10 cellular contexts compared by ENCODE assay signal in the genomic region with DNA sequence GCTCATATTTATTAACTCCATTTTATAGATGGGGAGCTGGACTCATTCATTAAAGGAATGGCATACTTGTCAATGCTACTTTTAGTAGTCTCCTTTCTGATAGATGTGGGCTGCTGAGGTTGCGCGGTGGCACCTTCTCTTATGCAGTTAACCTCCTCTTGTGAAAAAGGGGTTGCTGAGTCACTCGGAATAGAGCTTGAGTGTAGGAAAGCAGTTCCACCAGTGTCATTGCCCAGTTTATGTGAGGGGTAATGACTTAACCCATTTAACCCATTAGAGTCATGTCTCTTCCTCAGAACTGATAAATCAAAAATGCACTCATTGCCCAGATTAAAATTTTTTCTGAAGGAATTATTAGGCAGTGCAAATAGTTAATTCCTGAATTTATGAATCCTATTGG. TPM values are rescaled to one million over a fixed set of nuclear protein-coding genes. Genes with fewer than 3 reads are reported as not detected.
DNase-seq lines count a peak whose midpoint lies in the region; ATAC-seq and TF ChIP-seq lines count a peak whose summit lies in the region.
"Had no signal": no experiment of that assay in that cellular context is flagged by ENCODE, and none has a peak within 500 bp of the region (broad histone marks: within the 10 kb centered on the region; RNA-seq: fewer than 3 reads in every experiment).

No MANE protein-coding gene starts in this region.

- intact Hi-C loops in lower leg skin (cut with DNase I; ENCODE audit: low total_unique reads) = no loop called here

- H3K4me3 ChIP-seq in GM23338 = peak overlapping the region; percentile 12; the same call in 1 of the 2 replicates
- H3K4me3 ChIP-seq in lower leg skin (ENCODE audit: low read depth, poor library complexity, severe bottlenecking) = no peak overlapping the region
- H3K4me3 ChIP-seq: cardiac muscle cell had no signal

- peaks cover 21% of the 10 kb centered on the region for H4K20me1 ChIP-seq in GM23338 (replicated peaks; ENCODE audit: insufficient read depth)

- H2AFZ ChIP-seq in GM23338 = no peak overlapping the region

- no peak overlapping the region for H3K27ac Mint-ChIP-seq in GM23338

- no peaks in the 10 kb centered on the region for H3K36me3 ChIP-seq in GM23338 (ENCODE audit: insufficient read depth)
- H3K36me3 ChIP-seq: cardiac muscle cell had no signal

- peaks cover 20% of the 10 kb centered on the region for H3K4me1 ChIP-seq in GM23338 (ENCODE audit: insufficient read depth)

- no peaks in the 10 kb centered on the region for H3F3A ChIP-seq in GM23338 (replicated peaks; ENCODE audit: low read depth)

- TF ChIP-seq CTCF in GM23338 (conservative IDR thresholded peaks at IDR 0.05; ENCODE audit: low read depth in 2 of 2) (no peak), lower leg skin (IDR thresholded peaks at IDR 0.05) (no peak)

- H3K4me3 Mint-ChIP-seq in GM23338 = no peak overlapping the region

- peaks cover 4% of the 10 kb centered on the region; the same call in 1 of the 3 replicates for H3K36me3 Mint-ChIP-seq in GM23338 (ENCODE audit: low read depth)

- H3K4me2 ChIP-seq in GM23338 = peak overlapping the region; percentile 56

- 45 to 46% methylated on average over 3 of the region's 3 CpGs for WGBS in lower leg skin, 2 donors

- H3K9me3 Mint-ChIP-seq in GM23338 = no peaks in the 10 kb centered on the region

- no peak for ATAC-seq in GM23338
- ATAC-seq in esophagus mucosa = peak; percentile 73
- no peak for ATAC-seq in HG03571 (IDR thresholded peaks at IDR 0.05; ENCODE audit: unreplicated experiment)
- ATAC-seq: Right ventricle myocardium inferior had no signal

- no peak overlapping the region for H3K27ac ChIP-seq in GM23338 (ENCODE audit: low read depth)
- H3K27ac ChIP-seq: cardiac muscle cell had no signal

- H3K4me1 Mint-ChIP-seq in GM23338 = peaks cover 19% of the 10 kb centered on the region

- no peaks in the 10 kb centered on the region for H3K27me3 ChIP-seq in GM23338 (ENCODE audit: insufficient read depth)
- H3K27me3 ChIP-seq: cardiac muscle cell had no signal

- H3K9me2 ChIP-seq in GM23338 (ENCODE audit: insufficient read depth) = no peaks in the 10 kb centered on the region

- no peaks in the 10 kb centered on the region for H3K27me3 Mint-ChIP-seq in GM23338 (ENCODE audit: insufficient read depth, low read depth, poor library complexity)

- peaks cover 100% of the 10 kb centered on the region for H3K79me2 ChIP-seq in GM23338 (replicated peaks; ENCODE audit: insufficient read depth)

- no peak for DNase-seq in GM23338 (ENCODE audit: low spot score)
- DNase-seq in activated CD4-positive, alpha-beta T cell treated with anti-CD3 and anti-CD28 coated beads, Interleukin-2, amount 50 U/mL, for 4 hours = peak; percentile 12 to 22
- peak; percentile 16 to 20 for DNase-seq in stimulated activated CD4-positive, alpha-beta T cell treated with anti-CD3 and anti-CD28 coated beads, Interleukin-1b, Interleukin-23, amount 100 ng/mL, for 4 hours (ENCODE audit: low read depth in 2 of 2)
- no peak for DNase-seq in globus pallidus (ENCODE audit: low spot score)
- DNase-seq in lower leg skin (ENCODE audit: low spot score in 2 of 2) = no peak
- no peak for DNase-seq in dermis blood vessel endothelial cell

- no peak for TF ChIP-seq POLR2A in lower leg skin (IDR thresholded peaks at IDR 0.05)

TF ChIP-seq in GM23338, 12 proteins besides CTCF, POLR2A, EP300 and RAD21:
- TF ChIP-seq JUNB (IDR thresholded peaks at IDR 0.05; ENCODE audit: unreplicated experiment) (no peak), ZNF331 (CRISPR knock-in tag; IDR thresholded peaks at IDR 0.05; ENCODE audit: low read depth) (no peak), NANOG (IDR thresholded peaks at IDR 0.05; ENCODE audit: borderline replicate concordance) (no peak), STAT1 (IDR thresholded peaks at IDR 0.05; ENCODE audit: unreplicated experiment) (no peak), CREB1 (CRISPR knock-in tag; IDR thresholded peaks at IDR 0.05; ENCODE audit: low read depth) (no peak)

RNA-seq across cellular contexts. Expression of a gene that starts 6.3 kb away (rescaled TPM):
- 33.8 and 44.5 TPM in 2 replicates for total RNA-seq in GM23338 (2014; rRNA removed; shearing (Covaris generic))
- 8.8 and 8.9 TPM in 2 replicates for polyA plus RNA-seq in GM23338 (2016; fragmentation: Nextera tagmentation; extraction: Ambion mirVana)
- total RNA-seq in esophagus mucosa = 39.9 TPM
- total RNA-seq in lower leg skin = 100 to 1,000 TPM in 1 of 4 donors, 10 to 100 TPM in 3; 63.0 to 153 (median 77.7) TPM
- 71.8 and 77.0 TPM in 2 replicates for total RNA-seq in dermis blood vessel endothelial cell

RNA-seq across cellular contexts. Expression of a gene that starts 9.5 kb away (rescaled TPM):
- 1.9 and 2.9 TPM in 2 replicates for total RNA-seq in GM23338 (2014; rRNA removed; shearing (Covaris generic))
- polyA plus RNA-seq in GM23338 (2016; fragmentation: Nextera tagmentation; extraction: Ambion mirVana) = 0.89 and 1.1 TPM in 2 replicates
- total RNA-seq in esophagus mucosa = 0.04 TPM
- total RNA-seq in lower leg skin = not detected
- under 0.01 TPM in 1 of 2 replicates, not detected in the other for total RNA-seq in dermis blood vessel endothelial cell
- total RNA-seq: cardiac muscle cell, Right ventricle myocardium inferior had no signal

Comparison
In these comparisons a context has a peak if more than half of its experiments do, and no peak if none do; other contexts are left out.
1. DNase-seq: peak in activated CD4-positive, alpha-beta T cell treated with anti-CD3 and anti-CD28 coated beads, Interleukin-2, amount 50 U/mL, for 4 hours (2 of 2) and stimulated activated CD4-positive, alpha-beta T cell treated with anti-CD3 and anti-CD28 coated beads, Interleukin-1b, Interleukin-23, amount 100 ng/mL, for 4 hours (2 of 2); none in GM23338 (single experiment), globus pallidus (single experiment), lower leg skin (0 of 2) and dermis blood vessel endothelial cell (single experiment).